Comparison of ENCODE assay signal across 14 cellular contexts in genomic region chr21:28069446-28069845, GRCh38.
DNase-seq lines count a peak whose midpoint lies in the region; ATAC-seq and TF ChIP-seq lines count a peak whose summit lies in the region.
"Had no signal": no experiment of that assay in that cellular context is flagged by ENCODE, and none has a peak within 500 bp of the region (broad histone marks: within the 10 kb centered on the region; RNA-seq: fewer than 3 reads in every experiment).

No MANE protein-coding gene starts in this region.

- no peaks in the 10 kb centered on the region for H3K27me3 Mint-ChIP-seq in activated T-helper 2 cell treated with anti-CD3 and anti-CD28 coated beads, Interferon-gamma antibody, Interleukin-2, Interleukin-4, amounts not matched to agents 10 μg/mL and 5 μg/mL and 100 μg/mL, durations not matched to agents 14 hours and 24 hours and 36 hours (ENCODE audit: low read depth)
- H3K27me3 Mint-ChIP-seq in activated CD4-positive, alpha-beta memory T cell treated with anti-CD3 and anti-CD28 coated beads, Interleukin-2, amount 10 ng/mL, durations not matched to agents 7 days and 5 days = no peaks in the 10 kb centered on the region

- no peak for ATAC-seq in left lobe of liver

- POLR2A ChIA-PET in AG04450 (lab: Yijun Ruan, JAX) = interaction anchor here (0.6 to 2.4 kb wide), 2 partner anchors 42 to 117 kb away, joined by 5 to 9 read pairs; no protein-coding TSS in a partner anchor
- POLR2A ChIA-PET in activated CD4-positive, alpha-beta memory T cell treated with anti-CD3 and anti-CD28 coated beads, Interleukin-2, amount 10 ng/mL, durations not matched to agents 7 days and 5 days (lab: Charles Lee) = no interaction called here

- H3K4me1 Mint-ChIP-seq in activated T-helper 2 cell treated with anti-CD3 and anti-CD28 coated beads, Interferon-gamma antibody, Interleukin-2, Interleukin-4, amounts not matched to agents 10 μg/mL and 5 μg/mL and 100 μg/mL, durations not matched to agents 14 hours and 24 hours and 36 hours (ENCODE audit: low read depth) = peaks cover 4% of the 10 kb centered on the region
- peaks cover 2% of the 10 kb centered on the region for H3K4me1 Mint-ChIP-seq in activated CD4-positive, alpha-beta memory T cell treated with anti-CD3 and anti-CD28 coated beads, Interleukin-2, amount 10 ng/mL, durations not matched to agents 7 days and 5 days

- intact Hi-C loops in activated T-helper 2 cell treated with anti-CD3 and anti-CD28 coated beads, Interferon-gamma antibody, Interleukin-2, Interleukin-4, amounts not matched to agents 10 μg/mL and 5 μg/mL and 100 μg/mL, durations not matched to agents 14 hours and 24 hours and 36 hours (cut with micrococcal nuclease) = no loop called here

- no peaks in the 10 kb centered on the region for H3K9me3 Mint-ChIP-seq in activated T-helper 2 cell treated with anti-CD3 and anti-CD28 coated beads, Interferon-gamma antibody, Interleukin-2, Interleukin-4, amounts not matched to agents 10 μg/mL and 5 μg/mL and 100 μg/mL, durations not matched to agents 14 hours and 24 hours and 36 hours
- no peaks in the 10 kb centered on the region for H3K9me3 Mint-ChIP-seq in activated CD4-positive, alpha-beta memory T cell treated with anti-CD3 and anti-CD28 coated beads, Interleukin-2, amount 10 ng/mL, durations not matched to agents 7 days and 5 days

- H3K27me3 ChIP-seq in AG04450 (ENCODE audit: control insufficient read depth, insufficient read depth, low read length) = no peaks in the 10 kb centered on the region
- H3K27me3 ChIP-seq in MG63 = no peaks in the 10 kb centered on the region
- H3K27me3 ChIP-seq: pancreas had no signal

- H3K36me3 ChIP-seq in MG63 = no peaks in the 10 kb centered on the region
- H3K36me3 ChIP-seq: left ventricle myocardium inferior, pancreas had no signal

- no peak for TF ChIP-seq CTCF in AG04450 (IDR thresholded peaks at IDR 0.05; ENCODE audit: low read depth, low read length)
- TF ChIP-seq CTCF in astrocyte of the spinal cord (IDR thresholded peaks at IDR 0.05; ENCODE audit: low read depth, low read length) = no peak

- DNase-seq in AG04450 (ENCODE audit: low read depth, low spot score) = peak; percentile 63
- DNase-seq in MG63 = peak; percentile 5
- DNase-seq in astrocyte of the spinal cord (ENCODE audit: low read depth, low spot score) = peak; percentile 56
- DNase-seq in iPS-NIHi11 (ENCODE audit: low spot score) = peak; percentile 35
- no peak for DNase-seq in activated T-helper 2 cell treated with anti-CD3 and anti-CD28 coated beads, Interferon-gamma antibody, Interleukin-2, Interleukin-4, amounts not matched to agents 10 μg/mL and 5 μg/mL and 100 μg/mL, durations not matched to agents 14 hours and 24 hours and 36 hours (ENCODE audit: low spot score)
- no peak for DNase-seq in left lobe of liver (ENCODE audit: low spot score)
- DNase-seq in activated CD4-positive, alpha-beta memory T cell treated with anti-CD3 and anti-CD28 coated beads, Interleukin-2, amount 10 ng/mL, durations not matched to agents 7 days and 5 days = no peak
- DNase-seq in OCI-M2 (lab: John Stamatoyannopoulos, UW; ENCODE audit: unreplicated experiment) = no peak
- DNase-seq: ACHN, left ventricle myocardium inferior, NCI-H187 treated with DMSO at 0.1 percent for 48 hours, pancreas, substantia nigra had no signal

- no peak overlapping the region for H3K4me3 Mint-ChIP-seq in activated T-helper 2 cell treated with anti-CD3 and anti-CD28 coated beads, Interferon-gamma antibody, Interleukin-2, Interleukin-4, amounts not matched to agents 10 μg/mL and 5 μg/mL and 100 μg/mL, durations not matched to agents 14 hours and 24 hours and 36 hours (ENCODE audit: low read depth)
- H3K4me3 Mint-ChIP-seq in activated CD4-positive, alpha-beta memory T cell treated with anti-CD3 and anti-CD28 coated beads, Interleukin-2, amount 10 ng/mL, durations not matched to agents 7 days and 5 days = no peak overlapping the region

- no peaks in the 10 kb centered on the region for H3K36me3 Mint-ChIP-seq in activated T-helper 2 cell treated with anti-CD3 and anti-CD28 coated beads, Interferon-gamma antibody, Interleukin-2, Interleukin-4, amounts not matched to agents 10 μg/mL and 5 μg/mL and 100 μg/mL, durations not matched to agents 14 hours and 24 hours and 36 hours (ENCODE audit: low read depth)
- H3K36me3 Mint-ChIP-seq in activated CD4-positive, alpha-beta memory T cell treated with anti-CD3 and anti-CD28 coated beads, Interleukin-2, amount 10 ng/mL, durations not matched to agents 7 days and 5 days (ENCODE audit: low read depth) = no peaks in the 10 kb centered on the region

- in situ Hi-C loops in astrocyte of the spinal cord (cut with HindIII; ENCODE audit: low sequenced_read_pairs) = no loop called here

- H3K9me3 ChIP-seq in AG04450 (ENCODE audit: control insufficient read depth, insufficient read depth, low read length) (no peaks in the 10 kb centered on the region), MG63 (no peaks in the 10 kb centered on the region)
- H3K9me3 ChIP-seq: pancreas had no signal

- H3K4me3 ChIP-seq in AG04450 (ENCODE audit: low read depth, low read length) (no peak overlapping the region), MG63 (no peak overlapping the region), astrocyte of the spinal cord (ENCODE audit: low read depth, low read length) (no peak overlapping the region)
- H3K4me3 ChIP-seq: left ventricle myocardium inferior, pancreas had no signal

- no peak overlapping the region for H3K27ac Mint-ChIP-seq in activated T-helper 2 cell treated with anti-CD3 and anti-CD28 coated beads, Interferon-gamma antibody, Interleukin-2, Interleukin-4, amounts not matched to agents 10 μg/mL and 5 μg/mL and 100 μg/mL, durations not matched to agents 14 hours and 24 hours and 36 hours
- H3K27ac Mint-ChIP-seq in activated CD4-positive, alpha-beta memory T cell treated with anti-CD3 and anti-CD28 coated beads, Interleukin-2, amount 10 ng/mL, durations not matched to agents 7 days and 5 days = no peak overlapping the region

- CTCF ChIA-PET in AG04450 (lab: Charles Lee) = interaction anchor here (1.6 kb wide), 1 partner anchor 267 kb away, joined by 4 read pairs; no protein-coding TSS in a partner anchor
- CTCF ChIA-PET in activated CD4-positive, alpha-beta memory T cell treated with anti-CD3 and anti-CD28 coated beads, Interleukin-2, amount 10 ng/mL, durations not matched to agents 7 days and 5 days (lab: Charles Lee) = no interaction called here

- no peak overlapping the region for H3K27ac ChIP-seq in AG04450 (ENCODE audit: low read depth, low read length)
- H3K27ac ChIP-seq: pancreas, RWPE1 had no signal

Comparison
In these comparisons a context has a peak if more than half of its experiments do, and no peak if none do; other contexts are left out.
1. DNase-seq: peak in AG04450 (single experiment), MG63 (single experiment), astrocyte of the spinal cord (single experiment) and iPS-NIHi11 (single experiment); none in activated T-helper 2 cell treated with anti-CD3 and anti-CD28 coated beads, Interferon-gamma antibody, Interleukin-2, Interleukin-4, amounts not matched to agents 10 μg/mL and 5 μg/mL and 100 μg/mL, durations not matched to agents 14 hours and 24 hours and 36 hours (single experiment), left lobe of liver (single experiment), activated CD4-positive, alpha-beta memory T cell treated with anti-CD3 and anti-CD28 coated beads, Interleukin-2, amount 10 ng/mL, durations not matched to agents 7 days and 5 days (single experiment) and OCI-M2 (single experiment).